8 cellular contexts compared by ENCODE assay signal in the genomic region with DNA sequence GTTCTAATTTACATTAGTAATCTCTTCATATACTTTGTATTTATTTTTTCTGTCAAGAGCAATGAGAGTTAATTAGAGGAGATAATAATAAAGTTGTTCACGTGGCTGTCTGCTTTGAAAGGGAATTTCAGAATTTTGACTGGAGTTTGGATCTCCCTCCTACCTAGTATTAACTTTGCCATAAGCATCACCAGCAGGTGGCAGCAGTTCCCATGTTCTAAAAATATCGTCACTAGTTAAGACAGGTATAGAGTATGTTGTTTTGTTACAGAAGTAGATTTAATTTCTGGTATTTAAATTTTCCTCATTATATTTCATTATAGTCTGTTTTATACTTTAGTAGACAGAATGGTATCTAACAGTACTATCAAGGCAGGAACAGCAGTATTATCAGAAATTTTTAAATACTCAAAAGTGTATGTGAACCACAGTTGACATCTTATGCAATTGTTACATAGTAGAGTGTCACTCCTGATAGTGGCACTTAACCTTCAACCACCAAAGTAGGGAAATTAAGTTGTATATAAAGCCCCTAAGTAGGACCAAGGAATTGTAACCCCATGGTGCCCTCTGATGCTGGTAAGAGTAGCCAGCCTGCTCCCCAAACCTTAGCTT. TPM values are rescaled to one million over a fixed set of nuclear protein-coding genes. Genes with fewer than 3 reads are reported as not detected.
DNase-seq lines count a peak whose midpoint lies in the region; ATAC-seq, FAIRE-seq and TF ChIP-seq lines count a peak whose summit lies in the region.

No MANE protein-coding gene starts in this region.

- no peak overlapping the region for H3K4me2 ChIP-seq in GM12878 (ENCODE audit: control insufficient read depth, insufficient read depth)

- WGBS in GM12878 (ENCODE audit: insufficient coverage, insufficient replicate concordance, low lambda C conversion rate, missing lambda C conversion rate) = 3% methylated on average over 2 of the region's 2 CpGs

- H3K36me3 Mint-ChIP-seq in immature natural killer cell = peaks cover 16 to 34% (median 25%) of the 10 kb centered on the region in 3 donors

- peak; percentile 46 to 55 for DNase-seq in AML-193 (lab: John Stamatoyannopoulos, UW)
- peak; percentile 47 for DNase-seq in NCI-H128 (lab: John Stamatoyannopoulos, UW; ENCODE audit: unreplicated experiment)
- no peak for DNase-seq in GM12878 (ENCODE audit: low read depth, low spot score)
- peak; percentile 52 to 64 (median 54) for DNase-seq in immature natural killer cell
- DNase-seq in stimulated activated CD4-positive, alpha-beta T cell treated with anti-CD3 and anti-CD28 coated beads, Interleukin-1b, Interleukin-23, amount 100 ng/mL, for 48 hours = peak; percentile 67

- H3K9me3 Mint-ChIP-seq in immature natural killer cell = no peaks in the 10 kb centered on the region

- ATAC-seq in GM19463 (IDR thresholded peaks at IDR 0.05; ENCODE audit: unreplicated experiment) (peak; percentile 48), GM12878 (peak; percentile 83), GM18505 (IDR thresholded peaks at IDR 0.05; ENCODE audit: unreplicated experiment) (no peak)

- no peak overlapping the region for H2AFZ ChIP-seq in GM12878 (ENCODE audit: control insufficient read depth, low read depth, low read length)

- no peak overlapping the region for H3K27ac Mint-ChIP-seq in immature natural killer cell

- SMC1A ChIA-PET in GM12878 (lab: Charles Lee; ENCODE audit: uncharacterized antibody, unreplicated experiment) = interaction anchor here (1.0 to 7.0 kb wide), 7 partner anchors 16 to 300 kb away, joined by 3 to 67 read pairs (median 27); partner anchors contain the start of genes GNPDA1 and RNF14

- no peak overlapping the region for H3K27ac ChIP-seq in GM12878 (ENCODE audit: control insufficient read depth, insufficient read depth)

- no peaks in the 10 kb centered on the region for H3K4me1 ChIP-seq in GM12878 (ENCODE audit: control insufficient read depth, insufficient read depth, low read length)

- no peak overlapping the region for H3K9ac ChIP-seq in GM12878 (ENCODE audit: control insufficient read depth, insufficient read depth, low read length)

- no peaks in the 10 kb centered on the region for H3K79me2 ChIP-seq in GM12878 (ENCODE audit: control insufficient read depth, insufficient read depth, low read length)

- no peaks in the 10 kb centered on the region for H3K27me3 Mint-ChIP-seq in immature natural killer cell (ENCODE audit: low read depth in 3 of 3)

- peak; percentile 60 to 71 (median 64) for TF ChIP-seq CTCF in GM12878 (IDR thresholded peaks at IDR 0.05 in 2 of 3, conservative IDR thresholded peaks at IDR 0.05 in 1 of 3; ENCODE audit: control insufficient read depth in 2 of 3, extremely low read depth in 1 of 3, insufficient read depth in 1 of 3, low read depth in 3 of 3, low read length in 3 of 3)

- TF ChIP-seq EP300 in GM12878 (IDR thresholded peaks at IDR 0.05; ENCODE audit: borderline replicate concordance in 1 of 2, control insufficient read depth in 1 of 2, low read depth in 2 of 2, low read length in 2 of 2) = no peak

- no peak overlapping the region for H3K4me3 Mint-ChIP-seq in immature natural killer cell

- no TSS peak for BruUV-seq in GM12878 (replicated peaks; lab: Mats Ljungman, UMichigan)

- in situ Hi-C loops in GM12878 (cut with MboI) = loop anchor here (5.0 kb wide), 1 partner anchor 150 kb away; no protein-coding TSS in a partner anchor

- POLR2A ChIA-PET in GM12878 (lab: Charles Lee) = no interaction called here

- H4K20me1 ChIP-seq in GM12878 (ENCODE audit: control insufficient read depth, insufficient read depth) = no peaks in the 10 kb centered on the region

- no peak overlapping the region for H3K4me3 ChIP-seq in GM12878

- no peaks in the 10 kb centered on the region for H3K27me3 ChIP-seq in GM12878 (replicated peaks in 1 of 2; ENCODE audit: control insufficient read depth in 2 of 2, insufficient read depth in 2 of 2, low read length in 1 of 2)

- H3K9me3 ChIP-seq in GM12878 (replicated peaks; ENCODE audit: control insufficient read depth, insufficient read depth, low read length) = no peaks in the 10 kb centered on the region

- intact Hi-C loops in GM12878 (cut with micrococcal nuclease; ENCODE audit: unreplicated experiment) = loop anchor here (1.0 to 2.0 kb wide), 2 partner anchors 22 to 152 kb away; no protein-coding TSS in a partner anchor

- peak; percentile 89 for FAIRE-seq in TTC549 (lab: Jason Lieb, UNC)
- FAIRE-seq in GM12878 (lab: Jason Lieb, UNC) = peak; percentile 97

- CTCF ChIA-PET in GM12878 (lab: Yijun Ruan, JAX) = interaction anchor here (0.6 to 9.5 kb wide), 13 partner anchors 14 to 153 kb away, joined by 3 to 120 read pairs (median 6); partner anchors contain the start of genes GNPDA1 and RNF14

- H3K4me1 Mint-ChIP-seq in immature natural killer cell = peaks cover 3 to 5% of the 10 kb centered on the region in 2 donors

- RAD21 ChIA-PET in GM12878 (lab: Charles Lee; ENCODE audit: unreplicated experiment) = interaction anchor here (1.0 to 3.7 kb wide), 3 partner anchors 23 to 151 kb away, joined by 3 to 25 read pairs (median 24); no protein-coding TSS in a partner anchor

- TF ChIP-seq RAD21 in GM12878 (IDR thresholded peaks at IDR 0.05; ENCODE audit: insufficient read depth, low read depth, low read length) = peak; percentile 64

- H3K36me3 ChIP-seq in GM12878 (ENCODE audit: control insufficient read depth in 2 of 2, insufficient read depth in 2 of 2, low read length in 1 of 2) = peaks cover 0 to 4% of the 10 kb centered on the region in 2 experiments; a peak in 1 of 4 replicates

- TF ChIP-seq POLR2A in GM12878 (IDR thresholded peaks at IDR 0.05; ENCODE audit: low read depth, low read length) (no peak), GM18505 (IDR thresholded peaks at IDR 0.05; ENCODE audit: borderline replicate concordance, extremely low read depth, insufficient read depth, insufficient read length) (no peak)

TF ChIP-seq in GM12878, 131 proteins besides CTCF, POLR2A, EP300 and RAD21 (continues in another document):
- TF ChIP-seq RBBP5 (conservative IDR thresholded peaks at IDR 0.05) = no peak

RNA-seq across cellular contexts. Expression of gene GNPDA1, which starts 20.4 kb away (rescaled TPM):
- 3.0 and 3.9 TPM in 2 replicates for total RNA-seq in GM12878 (2013; cell fraction: nucleolus; rRNA removed)
- total RNA-seq in GM12878 (2014; rRNA removed) = 2.6 and 3.2 TPM in 2 replicates
- total RNA-seq in GM12878 (2014; rRNA removed; fragmentation: Illumina TruSeq; extraction: Trizol) = 3.0 and 3.5 TPM in 2 replicates
- total RNA-seq in GM12878 (2021) = 3.4 and 4.5 TPM in 2 replicates
- polyA plus RNA-seq in GM12878 (2011; ENCODE audit: low read depth) = 8.0 TPM
- polyA plus RNA-seq in GM12878 (2011; rRNA removed) = 0.68 and 1.0 TPM in 2 replicates
- 1.4 and 1.8 TPM in 2 replicates for polyA plus RNA-seq in GM12878 (2011; cell fraction: cytosol; rRNA removed)
- polyA plus RNA-seq in GM12878 (2011; cell fraction: nucleus; rRNA removed) = 1.1 and 1.2 TPM in 2 replicates
- 9.2 and 13.1 TPM in 2 replicates for polyA plus RNA-seq in GM12878 (2012)
- polyA plus RNA-seq in GM12878 (2014; fragmentation: Illumina TruSeq; extraction: Trizol) = 5.2 and 5.5 TPM in 2 replicates
- 10 to 100 TPM in 1 of 2 experiments, 1 to 10 TPM in 1; 5.8 to 11.9 TPM for polyA plus RNA-seq in GM12878 (2014; fragmentation: Nextera tagmentation; extraction: Ambion mirVana)
- polyA plus RNA-seq in GM12878 (2014; rRNA removed) = 2.2 and 2.6 TPM in 2 replicates
- 1 to 10 TPM; 3.0 to 4.5 TPM for polyA plus RNA-seq in GM12878 (2016; fragmentation: Nextera tagmentation; extraction: Ambion mirVana)
- 0.44 and 2.1 TPM in 2 replicates for polyA minus RNA-seq in GM12878 (2011; rRNA and poly(A)+ RNA removed)
- polyA minus RNA-seq in GM12878 (2011; cell fraction: cytosol; rRNA and poly(A)+ RNA removed) = 0.62 and 1.5 TPM in 2 replicates
- polyA minus RNA-seq in GM12878 (2011; cell fraction: nucleus; rRNA and poly(A)+ RNA removed) = 0.12 and 0.48 TPM in 2 replicates
- polyA plus RNA-seq in immature natural killer cell = 10 to 100 TPM; 17.5 to 35.9 (median 28.4) TPM

RNA-seq across cellular contexts. Expression of gene RNF14, which starts 23.6 kb away (rescaled TPM):
- 34.2 and 34.7 TPM in 2 replicates for total RNA-seq in GM12878 (2013; cell fraction: nucleolus; rRNA removed)
- total RNA-seq in GM12878 (2014; rRNA removed) = 19.7 and 30.8 TPM in 2 replicates
- 23.8 and 24.2 TPM in 2 replicates for total RNA-seq in GM12878 (2014; rRNA removed; fragmentation: Illumina TruSeq; extraction: Trizol)
- total RNA-seq in GM12878 (2021) = 19.7 and 26.7 TPM in 2 replicates
- 16.1 TPM for polyA plus RNA-seq in GM12878 (2011; ENCODE audit: low read depth)
- polyA plus RNA-seq in GM12878 (2011; rRNA removed) = 30.6 and 39.7 TPM in 2 replicates
- polyA plus RNA-seq in GM12878 (2011; cell fraction: cytosol; rRNA removed) = 18.9 and 21.4 TPM in 2 replicates
- polyA plus RNA-seq in GM12878 (2011; cell fraction: nucleus; rRNA removed) = 15.4 and 15.5 TPM in 2 replicates
- 15.4 and 19.5 TPM in 2 replicates for polyA plus RNA-seq in GM12878 (2012)
- polyA plus RNA-seq in GM12878 (2014; fragmentation: Illumina TruSeq; extraction: Trizol) = 28.6 and 35.5 TPM in 2 replicates
- polyA plus RNA-seq in GM12878 (2014; fragmentation: Nextera tagmentation; extraction: Ambion mirVana) = 10 to 100 TPM; 28.1 to 34.4 TPM
- 13.2 and 14.1 TPM in 2 replicates for polyA plus RNA-seq in GM12878 (2014; rRNA removed)
- 10 to 100 TPM; 35.2 to 41.8 TPM for polyA plus RNA-seq in GM12878 (2016; fragmentation: Nextera tagmentation; extraction: Ambion mirVana)
- 27.2 and 29.3 TPM in 2 replicates for polyA minus RNA-seq in GM12878 (2011; rRNA and poly(A)+ RNA removed)
- polyA minus RNA-seq in GM12878 (2011; cell fraction: cytosol; rRNA and poly(A)+ RNA removed) = 8.7 and 11.3 TPM in 2 replicates
- 9.4 and 16.6 TPM in 2 replicates for polyA minus RNA-seq in GM12878 (2011; cell fraction: nucleus; rRNA and poly(A)+ RNA removed)
- 10 to 100 TPM; 58.9 to 86.6 (median 70.9) TPM for polyA plus RNA-seq in immature natural killer cell

RNA-seq across cellular contexts. Expression of gene PCDH12, which starts 34.5 kb away (rescaled TPM):
- total RNA-seq in GM12878 (2013; cell fraction: nucleolus; rRNA removed) = not detected in 2 replicates
- 0.06 TPM in 1 of 2 replicates, not detected in the other for total RNA-seq in GM12878 (2014; rRNA removed)
- not detected in 2 replicates for total RNA-seq in GM12878 (2014; rRNA removed; fragmentation: Illumina TruSeq; extraction: Trizol)
- 0.03 TPM in 1 of 2 replicates, not detected in the other for total RNA-seq in GM12878 (2021)
- 0.16 TPM for polyA plus RNA-seq in GM12878 (2011; ENCODE audit: low read depth)
- polyA plus RNA-seq in GM12878 (2011; rRNA removed) = 0.10 TPM in 1 of 2 replicates, not detected in the other
- 0.02 TPM in 1 of 2 replicates, not detected in the other for polyA plus RNA-seq in GM12878 (2011; cell fraction: cytosol; rRNA removed)
- 0.03 TPM in 1 of 2 replicates, not detected in the other for polyA plus RNA-seq in GM12878 (2011; cell fraction: nucleus; rRNA removed)
- 0.11 and 0.18 TPM in 2 replicates for polyA plus RNA-seq in GM12878 (2012)
- not detected in 2 replicates for polyA plus RNA-seq in GM12878 (2014; fragmentation: Illumina TruSeq; extraction: Trizol)
- under 1 TPM in 1 of 2 experiments, not detected in 1; 0.05 TPM for polyA plus RNA-seq in GM12878 (2014; fragmentation: Nextera tagmentation; extraction: Ambion mirVana)
- 0.01 TPM in 1 of 2 replicates, not detected in the other for polyA plus RNA-seq in GM12878 (2014; rRNA removed)
- under 1 TPM in 1 of 2 experiments, not detected in 1; 0.14 TPM for polyA plus RNA-seq in GM12878 (2016; fragmentation: Nextera tagmentation; extraction: Ambion mirVana)
- not detected in 2 replicates for polyA minus RNA-seq in GM12878 (2011; rRNA and poly(A)+ RNA removed)
- not detected in 2 replicates for polyA minus RNA-seq in GM12878 (2011; cell fraction: cytosol; rRNA and poly(A)+ RNA removed)
- not detected in 2 replicates for polyA minus RNA-seq in GM12878 (2011; cell fraction: nucleus; rRNA and poly(A)+ RNA removed)
- under 1 TPM in 2 of 3 donors, not detected in 1; 0.17 to 0.18 TPM for polyA plus RNA-seq in immature natural killer cell
